In genomic region chr1:202130816-202131522, GRCh38 we compare ENCODE assay signal across 17 cellular contexts. TPM values are rescaled to one million over a fixed set of nuclear protein-coding genes. Genes with fewer than 3 reads are reported as not detected.
DNase-seq lines count a peak whose midpoint lies in the region; ATAC-seq, FAIRE-seq and TF ChIP-seq lines count a peak whose summit lies in the region.
"Had no signal": no experiment of that assay in that cellular context is flagged by ENCODE, and none has a peak within 500 bp of the region (broad histone marks: within the 10 kb centered on the region; RNA-seq: fewer than 3 reads in every experiment).

No MANE protein-coding gene starts in this region.

- peaks cover 8% of the 10 kb centered on the region for H3K36me3 Mint-ChIP-seq in activated CD8-positive, alpha-beta T cell treated with anti-CD3 and anti-CD28 coated beads for 36 hours (ENCODE audit: low read depth)
- H3K36me3 Mint-ChIP-seq: CD4-positive, CD25-positive, alpha-beta regulatory T cell had no signal

- intact Hi-C loops in HepG2 (cut with micrococcal nuclease; ENCODE audit: unreplicated experiment) (no loop called here), sciatic nerve (cut with DNase I) (no loop called here)
- intact Hi-C loops in activated CD8-positive, alpha-beta T cell treated with anti-CD3 and anti-CD28 coated beads for 36 hours (cut with micrococcal nuclease) = no loop called here

- no peak for TF ChIP-seq CTCF in HepG2 (CRISPR knock-in tag; IDR thresholded peaks at IDR 0.05)
- TF ChIP-seq CTCF in activated CD8-positive, alpha-beta T cell treated with anti-CD3 and anti-CD28 coated beads for 36 hours (IDR thresholded peaks at IDR 0.05) = no peak

- no peak for TF ChIP-seq EP300 in HepG2 (IDR thresholded peaks at IDR 0.05; ENCODE audit: low read depth in 2 of 2, low read length in 2 of 2)
- TF ChIP-seq EP300 in HepG2 (CRISPR knock-in tag; IDR thresholded peaks at IDR 0.05; ENCODE audit: borderline replicate concordance) = no peak

- H3K56ac ChIP-seq in mesendoderm (ENCODE audit: low read length) = no peak overlapping the region

- H3K9me3 Mint-ChIP-seq in activated CD8-positive, alpha-beta T cell treated with anti-CD3 and anti-CD28 coated beads for 36 hours = no peaks in the 10 kb centered on the region
- H3K9me3 Mint-ChIP-seq: activated CD4-positive, alpha-beta memory T cell treated with anti-CD3 and anti-CD28 coated beads for 36 hours; activated naive CD8-positive, alpha-beta T cell treated with anti-CD3 and anti-CD28 coated beads, Interleukin-2, amount 10 ng/mL, durations not matched to agents 7 days and 5 days; CD4-positive, CD25-positive, alpha-beta regulatory T cell had no signal

- H3K23ac ChIP-seq in mesendoderm (ENCODE audit: low read length) = no peak overlapping the region

- H3K18ac ChIP-seq in mesendoderm (ENCODE audit: low read length) = no peak overlapping the region

- CTCF ChIA-PET in HepG2 (lab: Yijun Ruan, JAX; ENCODE audit: low intra/inter-chr PET ratio, low total read pairs) = no interaction called here
- CTCF ChIA-PET in activated CD8-positive, alpha-beta T cell treated with anti-CD3 and anti-CD28 coated beads for 36 hours (lab: Charles Lee) = interaction anchor here (1.0 to 1.2 kb wide), 2 partner anchors 132 to 235 kb away, joined by 3 to 5 read pairs; no protein-coding TSS in a partner anchor

- H3K4me1 Mint-ChIP-seq in activated CD8-positive, alpha-beta T cell treated with anti-CD3 and anti-CD28 coated beads for 36 hours (ENCODE audit: low read depth) = no peaks in the 10 kb centered on the region

- no peak overlapping the region for H3K27ac Mint-ChIP-seq in activated CD8-positive, alpha-beta T cell treated with anti-CD3 and anti-CD28 coated beads for 36 hours
- H3K27ac Mint-ChIP-seq: activated CD4-positive, alpha-beta memory T cell treated with anti-CD3 and anti-CD28 coated beads for 36 hours; activated naive CD8-positive, alpha-beta T cell treated with anti-CD3 and anti-CD28 coated beads, Interleukin-2, amount 10 ng/mL, durations not matched to agents 7 days and 5 days; CD4-positive, CD25-positive, alpha-beta regulatory T cell had no signal

- no peak overlapping the region for H4K5ac ChIP-seq in mesendoderm (ENCODE audit: low read length)

- TF ChIP-seq POLR2A in HepG2 (IDR thresholded peaks at IDR 0.05; ENCODE audit: insufficient read depth in 1 of 2, low read depth in 2 of 2, low read length in 2 of 2) = no peak

- H4K20me1 ChIP-seq in HepG2 (ENCODE audit: insufficient read depth, low read length) = 0 out of 2 replicates have a peak, but pooled peaks cover 5% of the 10 kb centered on the region

- H2AFZ ChIP-seq in HepG2 (ENCODE audit: low read length) = no peak overlapping the region

- peaks cover 5% of the 10 kb centered on the region for H3K27me3 Mint-ChIP-seq in activated CD8-positive, alpha-beta T cell treated with anti-CD3 and anti-CD28 coated beads for 36 hours
- H3K27me3 Mint-ChIP-seq: activated CD4-positive, alpha-beta memory T cell treated with anti-CD3 and anti-CD28 coated beads for 36 hours had no signal

- no peak overlapping the region for H2BK5ac ChIP-seq in mesendoderm (ENCODE audit: low read length)

- in situ Hi-C loops in G401 (cut with HindIII; ENCODE audit: low sequenced_read_pairs) = loop anchor here (25.0 kb wide), 1 partner anchor 119 kb away; the partner anchor contains the start of gene ELF3
- in situ Hi-C loops in HepG2 (cut with HindIII; ENCODE audit: extremely low pct_ligation_motif_present, low pct_unique_long_range_greater_than_20kb) = loop anchor here (5.0 kb wide), 1 partner anchor 234 kb away; no protein-coding TSS in a partner anchor

- no peaks in the 10 kb centered on the region for H3K9me3 ChIP-seq in HepG2 (ENCODE audit: low read length)
- H3K9me3 ChIP-seq: neutrophil had no signal

- H3K27me3 ChIP-seq in HepG2 (ENCODE audit: control insufficient read depth in 1 of 2, insufficient read depth in 2 of 2, low read length in 2 of 2) = 0 out of 5 replicates have a peak, but pooled peaks cover 0 to 6% of the 10 kb centered on the region in 2 experiments
- no peaks in the 10 kb centered on the region for H3K27me3 ChIP-seq in mesendoderm (ENCODE audit: insufficient read depth, low read length, poor library complexity)

- H3K9ac ChIP-seq in HepG2 (ENCODE audit: insufficient read depth, low read depth, low read length) = no peak overlapping the region
- no peak overlapping the region for H3K9ac ChIP-seq in mesendoderm (ENCODE audit: low read length)

- POLR2A ChIA-PET in HepG2 (lab: Yijun Ruan, JAX) = interaction anchor here (1.3 kb wide), 1 partner anchor 121 kb away, joined by 4 read pairs; the partner anchor contains the start of gene ELF3
- POLR2A ChIA-PET in activated CD8-positive, alpha-beta T cell treated with anti-CD3 and anti-CD28 coated beads for 36 hours (lab: Charles Lee) = interaction anchor here (0.9 kb wide), 1 partner anchor 16 kb away, joined by 5 read pairs; no protein-coding TSS in a partner anchor

- TF ChIP-seq RAD21 in HepG2 (CRISPR knock-in tag; IDR thresholded peaks at IDR 0.05) = no peak

- H3K4me3 ChIP-seq in HepG2 (replicated peaks in 1 of 3; ENCODE audit: insufficient read depth in 1 of 3, low read depth in 2 of 3, low read length in 3 of 3) (no peak overlapping the region), mesendoderm (ENCODE audit: low read length) (no peak overlapping the region)

- FAIRE-seq in HepG2 (lab: Jason Lieb, UNC) = no peak
- FAIRE-seq: islet of Langerhans had no signal

- no peaks in the 10 kb centered on the region for H3K79me1 ChIP-seq in mesendoderm (ENCODE audit: low read length)

- 63% methylated on average over 5 of the region's 9 CpGs for WGBS in HepG2 (ENCODE audit: low lambda C conversion rate)
- WGBS in mesendoderm (ENCODE audit: extremely low coverage, insufficient coverage, low lambda C conversion rate) = no CpG with 5 or more reads among the region's 9 CpGs

- no peak overlapping the region for H2AK5ac ChIP-seq in mesendoderm (ENCODE audit: low read length)

- H3K4me2 ChIP-seq in HepG2 (ENCODE audit: low read depth, low read length) (no peak overlapping the region), mesendoderm (ENCODE audit: low read length) (no peak overlapping the region)

- H3K27ac ChIP-seq in caudate nucleus (ENCODE audit: low read depth, low read length) (peak overlapping the region; percentile 99), HepG2 (ENCODE audit: extremely low read length, insufficient read depth, low read length) (no peak overlapping the region), mesendoderm (ENCODE audit: low read depth, low read length) (no peak overlapping the region)
- H3K27ac ChIP-seq: epithelial cell of prostate, neutrophil had no signal

- no peak overlapping the region for H3K4me3 Mint-ChIP-seq in activated CD8-positive, alpha-beta T cell treated with anti-CD3 and anti-CD28 coated beads for 36 hours
- H3K4me3 Mint-ChIP-seq: activated CD4-positive, alpha-beta memory T cell treated with anti-CD3 and anti-CD28 coated beads for 36 hours; activated naive CD8-positive, alpha-beta T cell treated with anti-CD3 and anti-CD28 coated beads, Interleukin-2, amount 10 ng/mL, durations not matched to agents 7 days and 5 days; CD4-positive, CD25-positive, alpha-beta regulatory T cell had no signal

- no peak overlapping the region for H2BK15ac ChIP-seq in mesendoderm (replicated peaks; ENCODE audit: low read depth)

- ATAC-seq in HepG2 = no peak
- peak; percentile 5 for ATAC-seq in sciatic nerve
- ATAC-seq in activated CD8-positive, alpha-beta T cell treated with anti-CD3 and anti-CD28 coated beads for 36 hours = no peak
- ATAC-seq: Panc1 had no signal

- peak; percentile 28 for DNase-seq in G401 (ENCODE audit: low spot score)
- peak in 60 of 61 donors; percentile 25 to 95 (median 88) for DNase-seq in caudate nucleus (lab: John Stamatoyannopoulos, UW)
- no peak for DNase-seq in HepG2 (ENCODE audit: low spot score)
- DNase-seq in sciatic nerve (ENCODE audit: low spot score) = peak; percentile 75
- DNase-seq in D341Med (ENCODE audit: low spot score) = no peak
- DNase-seq in mesendoderm = no peak
- no peak for DNase-seq in activated CD8-positive, alpha-beta T cell treated with anti-CD3 and anti-CD28 coated beads for 36 hours
- DNase-seq in cerebellar nuclear complex (lab: John Stamatoyannopoulos, UW) = no peak
- DNase-seq: activated CD4-positive, alpha-beta memory T cell treated with anti-CD3 and anti-CD28 coated beads for 36 hours; activated naive CD8-positive, alpha-beta T cell treated with anti-CD3 and anti-CD28 coated beads, Interleukin-2, amount 10 ng/mL, durations not matched to agents 7 days and 5 days; CD4-positive, CD25-positive, alpha-beta regulatory T cell; DMS79; NCI-H2107 had no signal

- no peak overlapping the region for H4K8ac ChIP-seq in mesendoderm (ENCODE audit: low read depth, low read length)

- no peak overlapping the region for H2BK120ac ChIP-seq in mesendoderm (ENCODE audit: low read depth, low read length)

- H3K36me3 ChIP-seq in HepG2 (replicated peaks in 1 of 2; ENCODE audit: control insufficient read depth in 1 of 2, insufficient read depth in 2 of 2, low read length in 2 of 2) (peaks cover 0 to 2% of the 10 kb centered on the region in 2 experiments; a peak in 1 of 5 replicates), mesendoderm (ENCODE audit: control insufficient read depth, insufficient read depth, low read length) (peaks cover 10% of the 10 kb centered on the region)

- BruUV-seq in HepG2 (replicated peaks; lab: Mats Ljungman, UMichigan) = no TSS peak

- 0 out of 2 replicates have a peak, but pooled peaks cover 6% of the 10 kb centered on the region for H3K4me1 ChIP-seq in HepG2 (ENCODE audit: insufficient read depth, low read length)
- H3K4me1 ChIP-seq in mesendoderm (ENCODE audit: control insufficient read depth, low read depth, low read length) = peaks cover 2% of the 10 kb centered on the region

- H3K4ac ChIP-seq in mesendoderm (ENCODE audit: low read depth, low read length) = no peak overlapping the region

- H3K79me2 ChIP-seq in HepG2 (ENCODE audit: insufficient read depth, low read length) (no peaks in the 10 kb centered on the region), mesendoderm (ENCODE audit: control insufficient read depth, insufficient read depth, low read length) (no peaks in the 10 kb centered on the region)

RNA-seq across cellular contexts. Expression of gene GPR37L1, which starts 8.3 kb away (rescaled TPM):
- total RNA-seq in G401 (2014; rRNA removed; shearing (Covaris generic)) = not detected in 2 replicates
- not detected in 2 replicates for total RNA-seq in HepG2 (2016; rRNA removed; fragmentation: Illumina TruSeq; extraction: Trizol)
- not detected in 2 replicates for total RNA-seq in HepG2 (2016; cell fraction: cytosol; rRNA removed; fragmentation: Illumina TruSeq; extraction: Trizol; ENCODE audit: low read depth)
- total RNA-seq in HepG2 (2016; cell fraction: insoluble cytoplasmic fraction; rRNA removed; fragmentation: Illumina TruSeq; extraction: Trizol) = not detected in 2 replicates
- total RNA-seq in HepG2 (2016; cell fraction: membrane; rRNA removed; fragmentation: Illumina TruSeq; extraction: Trizol) = not detected in 2 replicates
- total RNA-seq in HepG2 (2016; cell fraction: nucleus; rRNA removed; fragmentation: Illumina TruSeq; extraction: Trizol) = not detected in 2 replicates
- 0.12 and 0.13 TPM in 2 replicates for polyA plus RNA-seq in HepG2 (2011; rRNA removed)
- 0.08 and 0.09 TPM in 2 replicates for polyA plus RNA-seq in HepG2 (2011; cell fraction: cytosol; rRNA removed)
- polyA plus RNA-seq in HepG2 (2011; cell fraction: nucleus; rRNA removed) = 0.19 and 0.21 TPM in 2 replicates
- 0.03 and 0.05 TPM in 2 replicates for polyA plus RNA-seq in HepG2 (2012)
- not detected in 2 replicates for polyA plus RNA-seq in HepG2 (2016; cell fraction: cytosol; fragmentation: Illumina TruSeq; extraction: Trizol; ENCODE audit: low read depth)
- not detected in 2 replicates for polyA plus RNA-seq in HepG2 (2016; cell fraction: insoluble cytoplasmic fraction; fragmentation: Illumina TruSeq; extraction: Trizol; ENCODE audit: low read depth)
- not detected in 2 replicates for polyA plus RNA-seq in HepG2 (2016; cell fraction: membrane; fragmentation: Illumina TruSeq; extraction: Trizol; ENCODE audit: low read depth)
- polyA plus RNA-seq in HepG2 (2016; cell fraction: nucleus; fragmentation: Illumina TruSeq; extraction: Trizol; ENCODE audit: insufficient read depth, low read depth) = not detected in 2 replicates
- 0.20 and 0.21 TPM in 2 replicates for polyA minus RNA-seq in HepG2 (2011; rRNA and poly(A)+ RNA removed; ENCODE audit: low replicate concordance)
- polyA minus RNA-seq in HepG2 (2011; cell fraction: cytosol; rRNA and poly(A)+ RNA removed) = not detected in 2 replicates
- polyA minus RNA-seq in HepG2 (2011; cell fraction: nucleus; rRNA and poly(A)+ RNA removed) = 0.12 TPM in 1 of 2 replicates, not detected in the other
- 33.3 TPM for total RNA-seq in sciatic nerve
- polyA plus RNA-seq in mesendoderm (2013, experiment 1 of 2) = 0.01 TPM
- 0.03 TPM for polyA plus RNA-seq in mesendoderm (2013, experiment 2 of 2)
- total RNA-seq in activated CD8-positive, alpha-beta T cell treated with anti-CD3 and anti-CD28 coated beads for 36 hours = not detected
- total RNA-seq: activated CD4-positive, alpha-beta memory T cell treated with anti-CD3 and anti-CD28 coated beads for 36 hours; activated naive CD8-positive, alpha-beta T cell treated with anti-CD3 and anti-CD28 coated beads, Interleukin-2, amount 10 ng/mL, durations not matched to agents 7 days and 5 days; CD4-positive, CD25-positive, alpha-beta regulatory T cell had no signal

RNA-seq across cellular contexts. Expression of gene ARL8A, which starts 13.6 kb away (rescaled TPM):
- total RNA-seq in G401 (2014; rRNA removed; shearing (Covaris generic)) = 15.1 and 17.0 TPM in 2 replicates
- total RNA-seq in HepG2 (2016; rRNA removed; fragmentation: Illumina TruSeq; extraction: Trizol) (2.2 and 2.7 TPM in 2 replicates), sciatic nerve (112 TPM)
- 1.4 and 1.7 TPM in 2 replicates for total RNA-seq in HepG2 (2016; cell fraction: cytosol; rRNA removed; fragmentation: Illumina TruSeq; extraction: Trizol; ENCODE audit: low read depth)
- 2.3 and 3.0 TPM in 2 replicates for total RNA-seq in HepG2 (2016; cell fraction: insoluble cytoplasmic fraction; rRNA removed; fragmentation: Illumina TruSeq; extraction: Trizol)
- 2.9 and 3.5 TPM in 2 replicates for total RNA-seq in HepG2 (2016; cell fraction: membrane; rRNA removed; fragmentation: Illumina TruSeq; extraction: Trizol)
- total RNA-seq in HepG2 (2016; cell fraction: nucleus; rRNA removed; fragmentation: Illumina TruSeq; extraction: Trizol) = 1.8 and 1.9 TPM in 2 replicates
- 18.8 and 23.4 TPM in 2 replicates for polyA plus RNA-seq in HepG2 (2011; rRNA removed)
- polyA plus RNA-seq in HepG2 (2011; cell fraction: cytosol; rRNA removed) = 16.2 and 20.4 TPM in 2 replicates
- 14.8 and 15.5 TPM in 2 replicates for polyA plus RNA-seq in HepG2 (2011; cell fraction: nucleus; rRNA removed)
- polyA plus RNA-seq in HepG2 (2012) = 3.9 and 8.1 TPM in 2 replicates
- polyA plus RNA-seq in HepG2 (2016; cell fraction: cytosol; fragmentation: Illumina TruSeq; extraction: Trizol; ENCODE audit: low read depth) = 1.6 and 2.1 TPM in 2 replicates
- polyA plus RNA-seq in HepG2 (2016; cell fraction: insoluble cytoplasmic fraction; fragmentation: Illumina TruSeq; extraction: Trizol; ENCODE audit: low read depth) = 2.6 and 2.8 TPM in 2 replicates
- 1.9 and 2.2 TPM in 2 replicates for polyA plus RNA-seq in HepG2 (2016; cell fraction: membrane; fragmentation: Illumina TruSeq; extraction: Trizol; ENCODE audit: low read depth)
- polyA plus RNA-seq in HepG2 (2016; cell fraction: nucleus; fragmentation: Illumina TruSeq; extraction: Trizol; ENCODE audit: insufficient read depth, low read depth) = 4.0 and 9.1 TPM in 2 replicates
- 7.2 and 18.3 TPM in 2 replicates for polyA minus RNA-seq in HepG2 (2011; rRNA and poly(A)+ RNA removed; ENCODE audit: low replicate concordance)
- 10.6 and 11.2 TPM in 2 replicates for polyA minus RNA-seq in HepG2 (2011; cell fraction: cytosol; rRNA and poly(A)+ RNA removed)
- polyA minus RNA-seq in HepG2 (2011; cell fraction: nucleus; rRNA and poly(A)+ RNA removed) = 5.2 and 6.1 TPM in 2 replicates
- 32.9 TPM for polyA plus RNA-seq in mesendoderm (2013, experiment 1 of 2)
- 31.1 TPM for polyA plus RNA-seq in mesendoderm (2013, experiment 2 of 2)
- 10 to 100 TPM; 25.8 to 33.7 TPM for total RNA-seq in activated CD8-positive, alpha-beta T cell treated with anti-CD3 and anti-CD28 coated beads for 36 hours

RNA-seq across cellular contexts. Expression of gene PTPN7, which starts 29.4 kb away (rescaled TPM):
- not detected in 2 replicates for total RNA-seq in G401 (2014; rRNA removed; shearing (Covaris generic))
- not detected in 2 replicates for total RNA-seq in HepG2 (2016; rRNA removed; fragmentation: Illumina TruSeq; extraction: Trizol)
- 0.18 TPM in 1 of 2 replicates, not detected in the other for total RNA-seq in HepG2 (2016; cell fraction: cytosol; rRNA removed; fragmentation: Illumina TruSeq; extraction: Trizol; ENCODE audit: low read depth)
- not detected in 2 replicates for total RNA-seq in HepG2 (2016; cell fraction: insoluble cytoplasmic fraction; rRNA removed; fragmentation: Illumina TruSeq; extraction: Trizol)
- not detected in 2 replicates for total RNA-seq in HepG2 (2016; cell fraction: membrane; rRNA removed; fragmentation: Illumina TruSeq; extraction: Trizol)
- not detected in 2 replicates for total RNA-seq in HepG2 (2016; cell fraction: nucleus; rRNA removed; fragmentation: Illumina TruSeq; extraction: Trizol)
- 0.05 TPM in 1 of 2 replicates, not detected in the other for polyA plus RNA-seq in HepG2 (2011; rRNA removed)
- polyA plus RNA-seq in HepG2 (2011; cell fraction: cytosol; rRNA removed) = 0.12 and 0.15 TPM in 2 replicates
- 0.05 TPM in 1 of 2 replicates, not detected in the other for polyA plus RNA-seq in HepG2 (2011; cell fraction: nucleus; rRNA removed)
- polyA plus RNA-seq in HepG2 (2012) = not detected in 2 replicates
- 0.06 and 0.08 TPM in 2 replicates for polyA plus RNA-seq in HepG2 (2016; cell fraction: cytosol; fragmentation: Illumina TruSeq; extraction: Trizol; ENCODE audit: low read depth)
- polyA plus RNA-seq in HepG2 (2016; cell fraction: insoluble cytoplasmic fraction; fragmentation: Illumina TruSeq; extraction: Trizol; ENCODE audit: low read depth) = not detected in 2 replicates
- not detected in 2 replicates for polyA plus RNA-seq in HepG2 (2016; cell fraction: membrane; fragmentation: Illumina TruSeq; extraction: Trizol; ENCODE audit: low read depth)
- not detected in 2 replicates for polyA plus RNA-seq in HepG2 (2016; cell fraction: nucleus; fragmentation: Illumina TruSeq; extraction: Trizol; ENCODE audit: insufficient read depth, low read depth)
- polyA minus RNA-seq in HepG2 (2011; rRNA and poly(A)+ RNA removed; ENCODE audit: low replicate concordance) = 0.12 and 1.5 TPM in 2 replicates
- not detected in 2 replicates for polyA minus RNA-seq in HepG2 (2011; cell fraction: cytosol; rRNA and poly(A)+ RNA removed)
- not detected in 2 replicates for polyA minus RNA-seq in HepG2 (2011; cell fraction: nucleus; rRNA and poly(A)+ RNA removed)
- total RNA-seq in sciatic nerve = 2.5 TPM
- polyA plus RNA-seq in mesendoderm (2013, experiment 1 of 2) = 0.65 TPM
- polyA plus RNA-seq in mesendoderm (2013, experiment 2 of 2) = 0.49 TPM
- total RNA-seq in activated CD8-positive, alpha-beta T cell treated with anti-CD3 and anti-CD28 coated beads for 36 hours = 100 to 1,000 TPM; 195 to 200 TPM

Comparison
In these comparisons a context has a peak if more than half of its experiments do, and no peak if none do; other contexts are left out.
1. DNase-seq: peak in G401 (single experiment), caudate nucleus (60 of 61) and sciatic nerve (single experiment); none in HepG2 (single experiment), D341Med (single experiment), mesendoderm (single experiment), activated CD8-positive, alpha-beta T cell treated with anti-CD3 and anti-CD28 coated beads for 36 hours (single experiment) and cerebellar nuclear complex (0 of 2).
2. RNA of gene GPR37L1, which starts 8.3 kb away (total RNA-seq): 33.3 TPM in sciatic nerve (single experiment); not detected in activated CD8-positive, alpha-beta T cell treated with anti-CD3 and anti-CD28 coated beads for 36 hours, not detected in G401 and not detected in HepG2; every median in the first group is over 10 times any median in the second.
3. RNA of gene PTPN7, which starts 29.4 kb away (total RNA-seq): 195 to 200 TPM in activated CD8-positive, alpha-beta T cell treated with anti-CD3 and anti-CD28 coated beads for 36 hours; 2.5 TPM in sciatic nerve (single experiment), not detected in G401 and 0.18 TPM in HepG2; every median in the first group is over 10 times any median in the second.